In genomic region chr14:101601603-101602465, GRCh38 we compare ENCODE assay signal across 1 cellular context.
TF ChIP-seq lines count a peak whose summit lies in the region.

No MANE protein-coding gene starts in this region.

TF ChIP-seq in HepG2, 621 proteins besides CTCF, POLR2A, EP300 and RAD21:
- TF ChIP-seq RARA (CRISPR knock-in tag; IDR thresholded peaks at IDR 0.05) (no peak), ZNF446 (CRISPR knock-in tag; IDR thresholded peaks at IDR 0.05) (no peak), RBAK (CRISPR knock-in tag; IDR thresholded peaks at IDR 0.05) (no peak), AGO2 (optimal IDR thresholded peaks at IDR 0.05; ENCODE audit: low read depth, low read length) (no peak), NFYB (CRISPR knock-in tag; IDR thresholded peaks at IDR 0.05) (no peak), NCOA5 (CRISPR knock-in tag; IDR thresholded peaks at IDR 0.05) (no peak), PHB2 (IDR thresholded peaks at IDR 0.05; ENCODE audit: partially characterized antibody) (no peak), RBM39 (IDR thresholded peaks at IDR 0.05; ENCODE audit: low read depth, low read length, poor library complexity, severe bottlenecking) (no peak), HHEX (CRISPR knock-in tag; IDR thresholded peaks at IDR 0.05) (no peak), ZNF766 (CRISPR knock-in tag; IDR thresholded peaks at IDR 0.05; ENCODE audit: borderline replicate concordance) (no peak), FOXJ3 (CRISPR knock-in tag; IDR thresholded peaks at IDR 0.05; ENCODE audit: borderline replicate concordance) (no peak), ZFP36L2 (CRISPR knock-in tag; IDR thresholded peaks at IDR 0.05) (no peak), ZNF24 (IDR thresholded peaks at IDR 0.05) (no peak), ZSCAN12 (CRISPR knock-in tag; IDR thresholded peaks at IDR 0.05) (no peak), HOXA5 (CRISPR knock-in tag; IDR thresholded peaks at IDR 0.05) (no peak), ZNF720 (CRISPR knock-in tag; IDR thresholded peaks at IDR 0.05) (no peak), ZNF354B (CRISPR knock-in tag; IDR thresholded peaks at IDR 0.05) (no peak), ZNF790 (CRISPR knock-in tag; IDR thresholded peaks at IDR 0.05; ENCODE audit: borderline replicate concordance) (no peak)
TF ChIP-seq in HepG2: peak in this region for 0.
